In the genomic region with DNA sequence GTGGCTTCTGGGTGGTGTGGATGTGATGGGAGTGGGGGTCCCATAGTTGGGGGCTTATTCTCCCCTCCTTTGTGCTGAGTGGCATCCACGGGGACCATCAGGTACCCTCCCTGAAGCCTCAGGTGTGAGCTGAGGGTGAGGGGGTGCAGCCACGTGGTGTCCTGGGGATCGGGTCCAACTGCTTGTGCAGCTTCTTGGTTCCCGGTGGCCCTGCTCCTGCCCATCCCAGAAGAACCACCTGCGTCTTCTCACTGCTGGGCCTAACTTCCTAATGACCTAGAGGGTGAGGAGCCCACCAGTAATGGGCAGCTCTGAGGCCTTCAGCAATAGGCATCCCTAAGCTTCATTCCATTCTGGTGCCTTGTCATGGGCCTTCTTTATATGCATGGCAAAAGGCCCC, we compare ENCODE assay signal across 10 cellular contexts. TPM values are rescaled to one million over a fixed set of nuclear protein-coding genes. Genes with fewer than 3 reads are reported as not detected.
"Had no signal": no experiment of that assay in that cellular context is flagged by ENCODE, and none has a peak within 500 bp of the region (broad histone marks: within the 10 kb centered on the region; RNA-seq: fewer than 3 reads in every experiment).

No MANE protein-coding gene starts in this region.

RNA-seq across cellular contexts. Expression of gene ULBP2, which starts 1.5 kb away (rescaled TPM):
- total RNA-seq: ascending aorta, transverse colon had no signal

RNA-seq across cellular contexts. Expression of gene RAET1G, which starts 20.4 kb away (rescaled TPM):
- total RNA-seq: activated CD4-positive, alpha-beta T cell treated with anti-CD3 and anti-CD28 coated beads, Interleukin-2, amount 10 ng/mL, durations not matched to agents 24 days and 14 days; activated CD8-positive, alpha-beta T cell treated with anti-CD3 and anti-CD28 coated beads, Interleukin-2, amount 10 ng/mL, durations not matched to agents 7 days and 5 days; activated naive CD4-positive, alpha-beta T cell treated with anti-CD3 and anti-CD28 coated beads for 36 hours; ascending aorta; epithelial cell of proximal tubule; left colon; Right ventricle myocardium superior; transverse colon had no signal

RNA-seq across cellular contexts. Expression of gene ULBP1, which starts 20.4 kb away (rescaled TPM):
- total RNA-seq: transverse colon had no signal

RNA-seq across cellular contexts. Expression of gene RAET1E, which starts 45.4 kb away (rescaled TPM):
- total RNA-seq: activated CD4-positive, alpha-beta T cell treated with anti-CD3 and anti-CD28 coated beads, Interleukin-2, amount 10 ng/mL, durations not matched to agents 24 days and 14 days; activated CD8-positive, alpha-beta T cell treated with anti-CD3 and anti-CD28 coated beads, Interleukin-2, amount 10 ng/mL, durations not matched to agents 7 days and 5 days; activated naive CD4-positive, alpha-beta T cell treated with anti-CD3 and anti-CD28 coated beads for 36 hours; ascending aorta; epithelial cell of proximal tubule; hepatocyte; lower lobe of right lung; transverse colon had no signal
- polyA plus RNA-seq: hepatocyte had no signal
